Comparison of ENCODE assay signal across 30 cellular contexts in genomic region chr13:58680115-58680514, GRCh38.
"Had no signal": no experiment of that assay in that cellular context is flagged by ENCODE, and none has a peak within 500 bp of the region (broad histone marks: within the 10 kb centered on the region; RNA-seq: fewer than 3 reads in every experiment).

No MANE protein-coding gene starts in this region.

- H3K4me1 ChIP-seq: ascending aorta, colonic mucosa, gastrocnemius medialis, right atrium auricular region, uterus had no signal

- H3K4me3 Mint-ChIP-seq: activated naive CD4-positive, alpha-beta T cell treated with anti-CD3 and anti-CD28 coated beads, Interleukin-2, amount 10 ng/mL, durations not matched to agents 7 days and 5 days; activated naive CD8-positive, alpha-beta T cell treated with anti-CD3 and anti-CD28 coated beads, Interleukin-2, amount 10 ng/mL, durations not matched to agents 7 days and 5 days; activated T-cell treated with anti-CD3 and anti-CD28 coated beads, Interleukin-2, amount 50 U/mL, for 24 hours; brain; naive thymus-derived CD4-positive, alpha-beta T cell; stimulated activated memory B cell treated with anti-CD40 and anti-IgM and Interleukin-4, amounts not matched to agents 10 μg/mL and 1 μg/mL and 100 μg/mL, for 72 hours; stimulated activated naive CD8-positive, alpha-beta T cell treated with anti-CD3 and anti-CD28 coated beads, Interleukin-15, amount 100 ng/mL, for 72 hours; T-helper 2 cell treated with Interferon-gamma antibody and Interleukin-4, amounts not matched to agents 5 μg/mL and 100 μg/mL, for 36 hours; type B pancreatic cell had no signal

- H3K4me3 ChIP-seq: ascending aorta, cardiac muscle cell, colonic mucosa, gastrocnemius medialis, right atrium auricular region, smooth muscle cell, uterus had no signal

- H3K27ac Mint-ChIP-seq: activated naive CD4-positive, alpha-beta T cell treated with anti-CD3 and anti-CD28 coated beads, Interleukin-2, amount 10 ng/mL, durations not matched to agents 7 days and 5 days; activated naive CD8-positive, alpha-beta T cell treated with anti-CD3 and anti-CD28 coated beads, Interleukin-2, amount 10 ng/mL, durations not matched to agents 7 days and 5 days; activated T-cell treated with anti-CD3 and anti-CD28 coated beads, Interleukin-2, amount 50 U/mL, for 24 hours; brain; naive thymus-derived CD4-positive, alpha-beta T cell; stimulated activated memory B cell treated with anti-CD40 and anti-IgM and Interleukin-4, amounts not matched to agents 10 μg/mL and 1 μg/mL and 100 μg/mL, for 72 hours; stimulated activated naive CD8-positive, alpha-beta T cell treated with anti-CD3 and anti-CD28 coated beads, Interleukin-15, amount 100 ng/mL, for 72 hours; T-helper 2 cell treated with Interferon-gamma antibody and Interleukin-4, amounts not matched to agents 5 μg/mL and 100 μg/mL, for 36 hours; type B pancreatic cell had no signal

- H3K4me1 Mint-ChIP-seq: activated naive CD4-positive, alpha-beta T cell treated with anti-CD3 and anti-CD28 coated beads, Interleukin-2, amount 10 ng/mL, durations not matched to agents 7 days and 5 days; activated naive CD8-positive, alpha-beta T cell treated with anti-CD3 and anti-CD28 coated beads, Interleukin-2, amount 10 ng/mL, durations not matched to agents 7 days and 5 days; brain; naive thymus-derived CD4-positive, alpha-beta T cell; stimulated activated memory B cell treated with anti-CD40 and anti-IgM and Interleukin-4, amounts not matched to agents 10 μg/mL and 1 μg/mL and 100 μg/mL, for 72 hours; stimulated activated naive CD8-positive, alpha-beta T cell treated with anti-CD3 and anti-CD28 coated beads, Interleukin-15, amount 100 ng/mL, for 72 hours had no signal

- H3K36me3 ChIP-seq: ascending aorta, cardiac muscle cell, colonic mucosa, gastrocnemius medialis, right atrium auricular region, uterus had no signal

- H3K27me3 ChIP-seq: ascending aorta, cardiac muscle cell, colonic mucosa, gastrocnemius medialis, right atrium auricular region, uterus had no signal

- H3K36me3 Mint-ChIP-seq: activated naive CD4-positive, alpha-beta T cell treated with anti-CD3 and anti-CD28 coated beads, Interleukin-2, amount 10 ng/mL, durations not matched to agents 7 days and 5 days; activated naive CD8-positive, alpha-beta T cell treated with anti-CD3 and anti-CD28 coated beads, Interleukin-2, amount 10 ng/mL, durations not matched to agents 7 days and 5 days; brain; naive thymus-derived CD4-positive, alpha-beta T cell; stimulated activated memory B cell treated with anti-CD40 and anti-IgM and Interleukin-4, amounts not matched to agents 10 μg/mL and 1 μg/mL and 100 μg/mL, for 72 hours; type B pancreatic cell had no signal

- H3K9me3 ChIP-seq: ascending aorta, colonic mucosa, gastrocnemius medialis, right atrium auricular region, uterus had no signal

- DNase-seq: activated CD4-positive, alpha-beta T cell treated with anti-CD3 and anti-CD28 coated beads for 4 hours; activated CD4-positive, alpha-beta T cell treated with anti-CD3 and anti-CD28 coated beads, Interleukin-2, amount 50 U/mL, for 4 hours; activated CD8-positive, alpha-beta memory T cell treated with anti-CD3 and anti-CD28 coated beads, Interleukin-2, amount 50 U/mL, for 48 hours; activated gamma-delta T cell; activated naive CD4-positive, alpha-beta T cell treated with anti-CD3 and anti-CD28 coated beads, Interleukin-2, amount 10 ng/mL, durations not matched to agents 7 days and 5 days; activated naive CD8-positive, alpha-beta T cell treated with anti-CD3 and anti-CD28 coated beads, Interleukin-2, amount 10 ng/mL, durations not matched to agents 7 days and 5 days; activated T-cell treated with anti-CD3 and anti-CD28 coated beads, Interleukin-2, amount 50 U/mL, for 24 hours; cerebellar nuclear complex; colonic mucosa; effector memory CD4-positive, alpha-beta T cell; erythroblast; gastrocnemius medialis; glutamatergic neuron; midbrain; naive thymus-derived CD4-positive, alpha-beta T cell; stimulated activated CD4-positive, alpha-beta T cell treated with anti-CD3 and anti-CD28 coated beads, Interleukin-1b, Interleukin-23, amount 100 ng/mL, for 48 hours; stimulated activated CD4-positive, alpha-beta T cell treated with anti-CD3 and anti-CD28 coated beads, Interleukin-4, amount 100 ng/mL, for 4 hours; stimulated activated CD8-positive, alpha-beta memory T cell treated with anti-CD3 and anti-CD28 coated beads, Interleukin-4, amount 100 ng/mL, for 48 hours; stimulated activated naive CD8-positive, alpha-beta T cell treated with anti-CD3 and anti-CD28 coated beads, Interleukin-15, amount 100 ng/mL, for 72 hours; substantia nigra; T-helper 1 cell; uterus had no signal

- H3K27me3 Mint-ChIP-seq: activated naive CD4-positive, alpha-beta T cell treated with anti-CD3 and anti-CD28 coated beads, Interleukin-2, amount 10 ng/mL, durations not matched to agents 7 days and 5 days; activated naive CD8-positive, alpha-beta T cell treated with anti-CD3 and anti-CD28 coated beads, Interleukin-2, amount 10 ng/mL, durations not matched to agents 7 days and 5 days; activated T-cell treated with anti-CD3 and anti-CD28 coated beads, Interleukin-2, amount 50 U/mL, for 24 hours; brain; naive thymus-derived CD4-positive, alpha-beta T cell; stimulated activated memory B cell treated with anti-CD40 and anti-IgM and Interleukin-4, amounts not matched to agents 10 μg/mL and 1 μg/mL and 100 μg/mL, for 72 hours; stimulated activated naive CD8-positive, alpha-beta T cell treated with anti-CD3 and anti-CD28 coated beads, Interleukin-15, amount 100 ng/mL, for 72 hours; type B pancreatic cell had no signal

- H3K27ac ChIP-seq: ascending aorta, cardiac muscle cell, colonic mucosa, gastrocnemius medialis, right atrium auricular region, uterus had no signal
